ENCODE assay signal across 1 cellular context in the genomic region with DNA sequence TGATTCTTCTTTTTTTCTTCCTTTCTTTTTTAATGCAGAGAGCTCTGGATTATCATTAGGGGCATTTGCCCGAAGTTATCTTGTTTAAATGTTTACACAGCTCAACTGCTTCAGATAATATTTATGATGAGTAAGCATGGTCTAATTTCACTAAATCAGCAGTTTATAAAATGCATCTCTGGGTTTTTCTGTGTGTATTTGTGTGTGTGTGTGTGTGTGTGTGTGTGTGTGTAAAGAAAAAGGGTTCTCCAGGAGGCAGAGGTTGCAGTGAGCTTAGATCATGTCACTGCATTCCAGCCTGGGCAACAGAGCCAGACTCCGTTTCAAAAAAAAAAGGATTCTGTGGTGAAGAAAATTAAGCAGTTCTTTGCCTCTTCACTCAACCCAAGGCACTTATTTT.
TF ChIP-seq lines count a peak whose summit lies in the region.

No MANE protein-coding gene starts in this region.

TF ChIP-seq in K562, 482 proteins besides CTCF, POLR2A, EP300 and RAD21 (continued from another document and continues in another):
- TF ChIP-seq, protein P1, sequence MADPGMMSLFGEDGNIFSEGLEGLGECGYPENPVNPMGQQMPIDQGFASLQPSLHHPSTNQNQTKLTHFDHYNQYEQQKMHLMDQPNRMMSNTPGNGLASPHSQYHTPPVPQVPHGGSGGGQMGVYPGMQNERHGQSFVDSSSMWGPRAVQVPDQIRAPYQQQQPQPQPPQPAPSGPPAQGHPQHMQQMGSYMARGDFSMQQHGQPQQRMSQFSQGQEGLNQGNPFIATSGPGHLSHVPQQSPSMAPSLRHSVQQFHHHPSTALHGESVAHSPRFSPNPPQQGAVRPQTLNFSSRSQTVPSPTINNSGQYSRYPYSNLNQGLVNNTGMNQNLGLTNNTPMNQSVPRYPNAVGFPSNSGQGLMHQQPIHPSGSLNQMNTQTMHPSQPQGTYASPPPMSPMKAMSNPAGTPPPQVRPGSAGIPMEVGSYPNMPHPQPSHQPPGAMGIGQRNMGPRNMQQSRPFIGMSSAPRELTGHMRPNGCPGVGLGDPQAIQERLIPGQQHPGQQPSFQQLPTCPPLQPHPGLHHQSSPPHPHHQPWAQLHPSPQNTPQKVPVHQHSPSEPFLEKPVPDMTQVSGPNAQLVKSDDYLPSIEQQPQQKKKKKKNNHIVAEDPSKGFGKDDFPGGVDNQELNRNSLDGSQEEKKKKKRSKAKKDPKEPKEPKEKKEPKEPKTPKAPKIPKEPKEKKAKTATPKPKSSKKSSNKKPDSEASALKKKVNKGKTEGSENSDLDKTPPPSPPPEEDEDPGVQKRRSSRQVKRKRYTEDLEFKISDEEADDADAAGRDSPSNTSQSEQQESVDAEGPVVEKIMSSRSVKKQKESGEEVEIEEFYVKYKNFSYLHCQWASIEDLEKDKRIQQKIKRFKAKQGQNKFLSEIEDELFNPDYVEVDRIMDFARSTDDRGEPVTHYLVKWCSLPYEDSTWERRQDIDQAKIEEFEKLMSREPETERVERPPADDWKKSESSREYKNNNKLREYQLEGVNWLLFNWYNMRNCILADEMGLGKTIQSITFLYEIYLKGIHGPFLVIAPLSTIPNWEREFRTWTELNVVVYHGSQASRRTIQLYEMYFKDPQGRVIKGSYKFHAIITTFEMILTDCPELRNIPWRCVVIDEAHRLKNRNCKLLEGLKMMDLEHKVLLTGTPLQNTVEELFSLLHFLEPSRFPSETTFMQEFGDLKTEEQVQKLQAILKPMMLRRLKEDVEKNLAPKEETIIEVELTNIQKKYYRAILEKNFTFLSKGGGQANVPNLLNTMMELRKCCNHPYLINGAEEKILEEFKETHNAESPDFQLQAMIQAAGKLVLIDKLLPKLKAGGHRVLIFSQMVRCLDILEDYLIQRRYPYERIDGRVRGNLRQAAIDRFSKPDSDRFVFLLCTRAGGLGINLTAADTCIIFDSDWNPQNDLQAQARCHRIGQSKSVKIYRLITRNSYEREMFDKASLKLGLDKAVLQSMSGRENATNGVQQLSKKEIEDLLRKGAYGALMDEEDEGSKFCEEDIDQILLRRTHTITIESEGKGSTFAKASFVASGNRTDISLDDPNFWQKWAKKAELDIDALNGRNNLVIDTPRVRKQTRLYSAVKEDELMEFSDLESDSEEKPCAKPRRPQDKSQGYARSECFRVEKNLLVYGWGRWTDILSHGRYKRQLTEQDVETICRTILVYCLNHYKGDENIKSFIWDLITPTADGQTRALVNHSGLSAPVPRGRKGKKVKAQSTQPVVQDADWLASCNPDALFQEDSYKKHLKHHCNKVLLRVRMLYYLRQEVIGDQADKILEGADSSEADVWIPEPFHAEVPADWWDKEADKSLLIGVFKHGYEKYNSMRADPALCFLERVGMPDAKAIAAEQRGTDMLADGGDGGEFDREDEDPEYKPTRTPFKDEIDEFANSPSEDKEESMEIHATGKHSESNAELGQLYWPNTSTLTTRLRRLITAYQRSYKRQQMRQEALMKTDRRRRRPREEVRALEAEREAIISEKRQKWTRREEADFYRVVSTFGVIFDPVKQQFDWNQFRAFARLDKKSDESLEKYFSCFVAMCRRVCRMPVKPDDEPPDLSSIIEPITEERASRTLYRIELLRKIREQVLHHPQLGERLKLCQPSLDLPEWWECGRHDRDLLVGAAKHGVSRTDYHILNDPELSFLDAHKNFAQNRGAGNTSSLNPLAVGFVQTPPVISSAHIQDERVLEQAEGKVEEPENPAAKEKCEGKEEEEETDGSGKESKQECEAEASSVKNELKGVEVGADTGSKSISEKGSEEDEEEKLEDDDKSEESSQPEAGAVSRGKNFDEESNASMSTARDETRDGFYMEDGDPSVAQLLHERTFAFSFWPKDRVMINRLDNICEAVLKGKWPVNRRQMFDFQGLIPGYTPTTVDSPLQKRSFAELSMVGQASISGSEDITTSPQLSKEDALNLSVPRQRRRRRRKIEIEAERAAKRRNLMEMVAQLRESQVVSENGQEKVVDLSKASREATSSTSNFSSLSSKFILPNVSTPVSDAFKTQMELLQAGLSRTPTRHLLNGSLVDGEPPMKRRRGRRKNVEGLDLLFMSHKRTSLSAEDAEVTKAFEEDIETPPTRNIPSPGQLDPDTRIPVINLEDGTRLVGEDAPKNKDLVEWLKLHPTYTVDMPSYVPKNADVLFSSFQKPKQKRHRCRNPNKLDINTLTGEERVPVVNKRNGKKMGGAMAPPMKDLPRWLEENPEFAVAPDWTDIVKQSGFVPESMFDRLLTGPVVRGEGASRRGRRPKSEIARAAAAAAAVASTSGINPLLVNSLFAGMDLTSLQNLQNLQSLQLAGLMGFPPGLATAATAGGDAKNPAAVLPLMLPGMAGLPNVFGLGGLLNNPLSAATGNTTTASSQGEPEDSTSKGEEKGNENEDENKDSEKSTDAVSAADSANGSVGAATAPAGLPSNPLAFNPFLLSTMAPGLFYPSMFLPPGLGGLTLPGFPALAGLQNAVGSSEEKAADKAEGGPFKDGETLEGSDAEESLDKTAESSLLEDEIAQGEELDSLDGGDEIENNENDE (IDR thresholded peaks at IDR 0.05; ENCODE audit: low read depth, low read length): no peak
- TF ChIP-seq ELF4 (CRISPR knock-in tag; IDR thresholded peaks at IDR 0.05) (no peak), SMARCE1 (IDR thresholded peaks at IDR 0.05) (peak; percentile 61; the same call in 1 of the 2 replicates), SMARCA4 (IDR thresholded peaks at IDR 0.05) (peak; percentile 58; the same call in 1 of the 2 replicates), ZNF699 (CRISPR knock-in tag; IDR thresholded peaks at IDR 0.05; ENCODE audit: insufficient replicate concordance) (no peak), ARID1B (IDR thresholded peaks at IDR 0.05) (peak; percentile 80), ZNF3 (CRISPR knock-in tag; IDR thresholded peaks at IDR 0.05) (no peak), SMAD4 (CRISPR knock-in tag; conservative IDR thresholded peaks at IDR 0.05) (no peak), ILK (tag; IDR thresholded peaks at IDR 0.05; ENCODE audit: borderline replicate concordance, low read depth) (no peak), RB1 (IDR thresholded peaks at IDR 0.05; ENCODE audit: low read depth) (no peak), HDGF (IDR thresholded peaks at IDR 0.05) (no peak), COPS2 (conservative IDR thresholded peaks at IDR 0.05) (no peak), PTRF (tag; IDR thresholded peaks at IDR 0.05) (no peak), RBM22 (IDR thresholded peaks at IDR 0.05; ENCODE audit: low read depth, low read length, poor library complexity, severe bottlenecking) (no peak), FOXJ2 (tag; IDR thresholded peaks at IDR 0.05) (0 out of 2 replicates have a peak, but pooled peaks have one; percentile 41), ESRRB (CRISPR knock-in tag; IDR thresholded peaks at IDR 0.05; ENCODE audit: borderline replicate concordance) (no peak), ZNF197 (CRISPR knock-in tag; IDR thresholded peaks at IDR 0.05; ENCODE audit: low read depth) (no peak), CBX8 (IDR thresholded peaks at IDR 0.05; ENCODE audit: borderline replicate concordance, extremely low read depth, low read depth, low read length, poor library complexity, severe bottlenecking) (no peak), MAFG (tag; conservative IDR thresholded peaks at IDR 0.05) (peak; percentile 98), MTA2 (IDR thresholded peaks at IDR 0.05; ENCODE audit: low read depth) (peak; percentile 35; the same call in 1 of the 2 replicates), ZNF324 (CRISPR knock-in tag; IDR thresholded peaks at IDR 0.05) (no peak), NR2F6 (CRISPR knock-in tag; IDR thresholded peaks at IDR 0.05) (no peak), ARID2 (IDR thresholded peaks at IDR 0.05) (no peak), GTF2A2 (tag; IDR thresholded peaks at IDR 0.05) (no peak), RHOXF2B (CRISPR knock-in tag; conservative IDR thresholded peaks at IDR 0.05) (no peak), ZNF668 (CRISPR knock-in tag; IDR thresholded peaks at IDR 0.05) (no peak), PRMT5 (CRISPR knock-in tag; IDR thresholded peaks at IDR 0.05) (no peak), ZNF717 (CRISPR knock-in tag; IDR thresholded peaks at IDR 0.05) (no peak), POLR2H (tag; IDR thresholded peaks at IDR 0.05; ENCODE audit: low read depth) (no peak), ZNF282 (CRISPR knock-in tag; IDR thresholded peaks at IDR 0.05) (no peak), ATF7 (IDR thresholded peaks at IDR 0.05) (no peak), DPF2 (IDR thresholded peaks at IDR 0.05) (peak; percentile 64), ZBTB17 (CRISPR knock-in tag; IDR thresholded peaks at IDR 0.05) (no peak), NFRKB (IDR thresholded peaks at IDR 0.05; ENCODE audit: low read depth) (no peak), EWSR1 (IDR thresholded peaks at IDR 0.05; ENCODE audit: borderline replicate concordance, low read depth, partially characterized antibody) (no peak), NCOA2 (IDR thresholded peaks at IDR 0.05; ENCODE audit: partially characterized antibody in 2 of 2) (no peak), PCBP1 (IDR thresholded peaks at IDR 0.05; ENCODE audit: low read depth, low read length, poor library complexity, severe bottlenecking) (no peak), KDM1A (IDR thresholded peaks at IDR 0.05) (no peak)
- TF ChIP-seq, protein P2, sequence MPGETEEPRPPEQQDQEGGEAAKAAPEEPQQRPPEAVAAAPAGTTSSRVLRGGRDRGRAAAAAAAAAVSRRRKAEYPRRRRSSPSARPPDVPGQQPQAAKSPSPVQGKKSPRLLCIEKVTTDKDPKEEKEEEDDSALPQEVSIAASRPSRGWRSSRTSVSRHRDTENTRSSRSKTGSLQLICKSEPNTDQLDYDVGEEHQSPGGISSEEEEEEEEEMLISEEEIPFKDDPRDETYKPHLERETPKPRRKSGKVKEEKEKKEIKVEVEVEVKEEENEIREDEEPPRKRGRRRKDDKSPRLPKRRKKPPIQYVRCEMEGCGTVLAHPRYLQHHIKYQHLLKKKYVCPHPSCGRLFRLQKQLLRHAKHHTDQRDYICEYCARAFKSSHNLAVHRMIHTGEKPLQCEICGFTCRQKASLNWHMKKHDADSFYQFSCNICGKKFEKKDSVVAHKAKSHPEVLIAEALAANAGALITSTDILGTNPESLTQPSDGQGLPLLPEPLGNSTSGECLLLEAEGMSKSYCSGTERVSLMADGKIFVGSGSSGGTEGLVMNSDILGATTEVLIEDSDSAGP (CRISPR knock-in tag; IDR thresholded peaks at IDR 0.05): no peak
- TF ChIP-seq, protein P3, sequence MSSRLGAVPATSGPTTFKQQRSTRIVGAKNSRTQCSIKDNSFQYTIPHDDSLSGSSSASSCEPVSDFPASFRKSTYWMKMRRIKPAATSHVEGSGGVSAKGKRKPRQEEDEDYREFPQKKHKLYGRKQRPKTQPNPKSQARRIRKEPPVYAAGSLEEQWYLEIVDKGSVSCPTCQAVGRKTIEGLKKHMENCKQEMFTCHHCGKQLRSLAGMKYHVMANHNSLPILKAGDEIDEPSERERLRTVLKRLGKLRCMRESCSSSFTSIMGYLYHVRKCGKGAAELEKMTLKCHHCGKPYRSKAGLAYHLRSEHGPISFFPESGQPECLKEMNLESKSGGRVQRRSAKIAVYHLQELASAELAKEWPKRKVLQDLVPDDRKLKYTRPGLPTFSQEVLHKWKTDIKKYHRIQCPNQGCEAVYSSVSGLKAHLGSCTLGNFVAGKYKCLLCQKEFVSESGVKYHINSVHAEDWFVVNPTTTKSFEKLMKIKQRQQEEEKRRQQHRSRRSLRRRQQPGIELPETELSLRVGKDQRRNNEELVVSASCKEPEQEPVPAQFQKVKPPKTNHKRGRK (tag; IDR thresholded peaks at IDR 0.05): no peak
- TF ChIP-seq, protein P4, sequence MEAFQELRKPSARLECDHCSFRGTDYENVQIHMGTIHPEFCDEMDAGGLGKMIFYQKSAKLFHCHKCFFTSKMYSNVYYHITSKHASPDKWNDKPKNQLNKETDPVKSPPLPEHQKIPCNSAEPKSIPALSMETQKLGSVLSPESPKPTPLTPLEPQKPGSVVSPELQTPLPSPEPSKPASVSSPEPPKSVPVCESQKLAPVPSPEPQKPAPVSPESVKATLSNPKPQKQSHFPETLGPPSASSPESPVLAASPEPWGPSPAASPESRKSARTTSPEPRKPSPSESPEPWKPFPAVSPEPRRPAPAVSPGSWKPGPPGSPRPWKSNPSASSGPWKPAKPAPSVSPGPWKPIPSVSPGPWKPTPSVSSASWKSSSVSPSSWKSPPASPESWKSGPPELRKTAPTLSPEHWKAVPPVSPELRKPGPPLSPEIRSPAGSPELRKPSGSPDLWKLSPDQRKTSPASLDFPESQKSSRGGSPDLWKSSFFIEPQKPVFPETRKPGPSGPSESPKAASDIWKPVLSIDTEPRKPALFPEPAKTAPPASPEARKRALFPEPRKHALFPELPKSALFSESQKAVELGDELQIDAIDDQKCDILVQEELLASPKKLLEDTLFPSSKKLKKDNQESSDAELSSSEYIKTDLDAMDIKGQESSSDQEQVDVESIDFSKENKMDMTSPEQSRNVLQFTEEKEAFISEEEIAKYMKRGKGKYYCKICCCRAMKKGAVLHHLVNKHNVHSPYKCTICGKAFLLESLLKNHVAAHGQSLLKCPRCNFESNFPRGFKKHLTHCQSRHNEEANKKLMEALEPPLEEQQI (IDR thresholded peaks at IDR 0.05): no peak
- TF ChIP-seq, protein P5, sequence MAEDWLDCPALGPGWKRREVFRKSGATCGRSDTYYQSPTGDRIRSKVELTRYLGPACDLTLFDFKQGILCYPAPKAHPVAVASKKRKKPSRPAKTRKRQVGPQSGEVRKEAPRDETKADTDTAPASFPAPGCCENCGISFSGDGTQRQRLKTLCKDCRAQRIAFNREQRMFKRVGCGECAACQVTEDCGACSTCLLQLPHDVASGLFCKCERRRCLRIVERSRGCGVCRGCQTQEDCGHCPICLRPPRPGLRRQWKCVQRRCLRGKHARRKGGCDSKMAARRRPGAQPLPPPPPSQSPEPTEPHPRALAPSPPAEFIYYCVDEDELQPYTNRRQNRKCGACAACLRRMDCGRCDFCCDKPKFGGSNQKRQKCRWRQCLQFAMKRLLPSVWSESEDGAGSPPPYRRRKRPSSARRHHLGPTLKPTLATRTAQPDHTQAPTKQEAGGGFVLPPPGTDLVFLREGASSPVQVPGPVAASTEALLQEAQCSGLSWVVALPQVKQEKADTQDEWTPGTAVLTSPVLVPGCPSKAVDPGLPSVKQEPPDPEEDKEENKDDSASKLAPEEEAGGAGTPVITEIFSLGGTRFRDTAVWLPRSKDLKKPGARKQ (CRISPR knock-in tag; IDR thresholded peaks at IDR 0.05): no peak
- TF ChIP-seq, protein P6, sequence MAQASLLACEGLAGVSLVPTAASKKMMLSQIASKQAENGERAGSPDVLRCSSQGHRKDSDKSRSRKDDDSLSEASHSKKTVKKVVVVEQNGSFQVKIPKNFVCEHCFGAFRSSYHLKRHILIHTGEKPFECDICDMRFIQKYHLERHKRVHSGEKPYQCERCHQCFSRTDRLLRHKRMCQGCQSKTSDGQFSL (CRISPR knock-in tag; IDR thresholded peaks at IDR 0.05): no peak
- TF ChIP-seq, protein P6 (tag; IDR thresholded peaks at IDR 0.05): no peak
- TF ChIP-seq, protein P7, sequence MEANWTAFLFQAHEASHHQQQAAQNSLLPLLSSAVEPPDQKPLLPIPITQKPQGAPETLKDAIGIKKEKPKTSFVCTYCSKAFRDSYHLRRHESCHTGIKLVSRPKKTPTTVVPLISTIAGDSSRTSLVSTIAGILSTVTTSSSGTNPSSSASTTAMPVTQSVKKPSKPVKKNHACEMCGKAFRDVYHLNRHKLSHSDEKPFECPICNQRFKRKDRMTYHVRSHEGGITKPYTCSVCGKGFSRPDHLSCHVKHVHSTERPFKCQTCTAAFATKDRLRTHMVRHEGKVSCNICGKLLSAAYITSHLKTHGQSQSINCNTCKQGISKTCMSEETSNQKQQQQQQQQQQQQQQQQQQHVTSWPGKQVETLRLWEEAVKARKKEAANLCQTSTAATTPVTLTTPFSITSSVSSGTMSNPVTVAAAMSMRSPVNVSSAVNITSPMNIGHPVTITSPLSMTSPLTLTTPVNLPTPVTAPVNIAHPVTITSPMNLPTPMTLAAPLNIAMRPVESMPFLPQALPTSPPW (CRISPR knock-in tag; IDR thresholded peaks at IDR 0.05): no peak
